Comparison of ENCODE assay signal across 8 cellular contexts in genomic region chr4:8267077-8267476, GRCh38. TPM values are rescaled to one million over a fixed set of nuclear protein-coding genes. Genes with fewer than 3 reads are reported as not detected.
DNase-seq lines count a peak whose midpoint lies in the region; ATAC-seq and TF ChIP-seq lines count a peak whose summit lies in the region.

No MANE protein-coding gene starts in this region.

- 18% methylated on average over 13 of the region's 13 CpGs for WGBS in right cardiac atrium

- H3K4me1 ChIP-seq in A673 (ENCODE audit: insufficient read depth, low read length, poor library complexity, severe bottlenecking): peaks cover 8% of the 10 kb centered on the region
- peaks cover 5% of the 10 kb centered on the region for H3K4me1 ChIP-seq in right cardiac atrium (ENCODE audit: control insufficient read depth, insufficient read depth, low read length)

- POLR2A ChIA-PET in A673 (lab: Charles Lee; ENCODE audit: low non-redundant PET): no interaction called here

- H3K27ac ChIP-seq in A673 (ENCODE audit: low read depth, low read length, poor library complexity, severe bottlenecking) (no peak overlapping the region), right cardiac atrium (ENCODE audit: low read length) (peak overlapping the region; percentile 25)

- TF ChIP-seq CTCF in A673 (conservative IDR thresholded peaks at IDR 0.05; ENCODE audit: low read depth, low read length) (peak; percentile 64), GM12874 (IDR thresholded peaks at IDR 0.05; ENCODE audit: insufficient read depth, low read depth, low read length) (peak; percentile 82)

- ATAC-seq in right cardiac atrium (peak; percentile 79 to 84), HG03469 (IDR thresholded peaks at IDR 0.05; ENCODE audit: unreplicated experiment) (no peak), HG03565 (IDR thresholded peaks at IDR 0.05; ENCODE audit: unreplicated experiment) (no peak)

- no TSS peak for BruUV-seq in A673 (replicated peaks; lab: Mats Ljungman, UMichigan)

- CTCF ChIA-PET in A673 (lab: Charles Lee): interaction anchor here (0.9 to 1.0 kb wide), 2 partner anchors 25 to 136 kb away, joined by 3 read pairs; no protein-coding TSS in a partner anchor

- H3K9me3 ChIP-seq in A673 (ENCODE audit: low read depth, low read length, poor library complexity, severe bottlenecking) (no peaks in the 10 kb centered on the region), right cardiac atrium (ENCODE audit: control insufficient read depth, low read length) (no peaks in the 10 kb centered on the region)

- H3K4me3 ChIP-seq in A673 (ENCODE audit: low read depth, low read length, poor library complexity, severe bottlenecking) (no peak overlapping the region), right cardiac atrium (ENCODE audit: low read length) (no peak overlapping the region)

- intact Hi-C loops in A673 (cut with micrococcal nuclease; ENCODE audit: unreplicated experiment) (no loop called here), right cardiac atrium (cut with DNase I) (no loop called here)

- DNase-seq in A673 (ENCODE audit: low spot score) (peak; percentile 56), NAMALWA (ENCODE audit: low spot score) (peak; percentile 43), right cardiac atrium (peak; percentile 87 to 95 (median 93))
- DNase-seq in activated T-cell treated with anti-CD3 and anti-CD28 coated beads, Interleukin-2, amount 50 U/mL, for 48 hours: peak; percentile 30 to 53
- DNase-seq in stimulated activated CD4-positive, alpha-beta T cell treated with anti-CD3 and anti-CD28 coated beads, Interleukin-4, amount 100 ng/mL, for 1 hour: peak; percentile 11

- H3K36me3 ChIP-seq in A673 (ENCODE audit: insufficient read depth, low read length, poor library complexity, severe bottlenecking): no peaks in the 10 kb centered on the region

- H3K27me3 ChIP-seq in A673 (replicated peaks; ENCODE audit: insufficient read depth, low read depth, low read length, poor library complexity): peaks cover 25% of the 10 kb centered on the region
- H3K27me3 ChIP-seq in right cardiac atrium (ENCODE audit: control insufficient read depth, insufficient read depth): no peaks in the 10 kb centered on the region

RNA-seq across cellular contexts. Expression of gene HTRA3, which starts 2.5 kb away (rescaled TPM):
- total RNA-seq in A673 (2021) (0.64 and 1.4 TPM in 2 replicates), right cardiac atrium (100 to 1,000 TPM in 2 of 4 donors, 10 to 100 TPM in 2; 52.8 to 133 (median 96.0) TPM)
- polyA plus RNA-seq in right cardiac atrium: 80.6 TPM

Comparison
In these comparisons a context has a peak if more than half of its experiments do, and no peak if none do; other contexts are left out.
1. DNase-seq: peak in every context shown above with its lines; median percentile 93 in right cardiac atrium; 56 in A673; 43 in NAMALWA; 42 in activated T-cell treated with anti-CD3 and anti-CD28 coated beads, Interleukin-2, amount 50 U/mL, for 48 hours; 11 in stimulated activated CD4-positive, alpha-beta T cell treated with anti-CD3 and anti-CD28 coated beads, Interleukin-4, amount 100 ng/mL, for 1 hour.
2. ATAC-seq: peak in right cardiac atrium (2 of 2); none in HG03469 (single experiment) and HG03565 (single experiment).
3. RNA of gene HTRA3, which starts 2.5 kb away (total RNA-seq): 52.8 to 133 TPM in right cardiac atrium; 0.64 to 1.4 TPM in A673; every median in the first group is over 10 times any median in the second.